1 cellular context compared by ENCODE assay signal in the genomic region with DNA sequence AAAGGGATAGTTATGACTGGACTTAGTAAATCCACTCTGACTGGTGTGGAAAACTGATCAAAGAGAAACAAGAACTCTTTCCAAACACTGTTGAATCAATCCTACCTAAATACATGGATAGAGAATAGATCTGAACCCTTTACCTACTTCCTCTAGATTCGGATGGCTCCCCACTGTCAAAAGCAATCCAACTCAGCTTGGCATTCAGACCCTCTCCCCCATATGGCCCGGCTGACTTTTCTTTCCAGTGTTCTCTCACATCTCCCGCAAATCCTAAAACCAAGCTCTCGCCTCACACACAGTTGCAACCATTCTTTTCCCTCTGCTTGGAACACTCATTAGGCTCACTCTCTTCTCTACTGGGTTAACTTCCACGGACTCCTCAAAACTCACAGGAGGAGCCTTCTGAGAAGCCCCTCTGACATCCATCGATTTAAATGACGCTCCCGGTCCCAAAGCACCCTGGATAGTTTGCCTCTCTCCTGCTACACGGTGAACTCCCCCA.
TF ChIP-seq lines count a peak whose summit lies in the region.

No MANE protein-coding gene starts in this region.

TF ChIP-seq in K562, 482 proteins besides CTCF, POLR2A, EP300 and RAD21 (continued from another document):
- TF ChIP-seq NFIC (IDR thresholded peaks at IDR 0.05) (no peak), RBM15 (IDR thresholded peaks at IDR 0.05; ENCODE audit: insufficient read depth, low read length) (no peak), MEF2A (IDR thresholded peaks at IDR 0.05; ENCODE audit: control insufficient read depth, low read depth, low read length) (no peak), ZNF766 (CRISPR knock-in tag; conservative IDR thresholded peaks at IDR 0.05) (no peak), SP2 (IDR thresholded peaks at IDR 0.05; ENCODE audit: extremely low read depth, low read depth, low read length, poor library complexity, severe bottlenecking) (no peak), HMGN3 (IDR thresholded peaks at IDR 0.05; ENCODE audit: borderline replicate concordance, extremely low read depth, insufficient read length, low read depth, low read length) (no peak), ZNF695 (CRISPR knock-in tag; IDR thresholded peaks at IDR 0.05) (no peak), DMBX1 (CRISPR knock-in tag; IDR thresholded peaks at IDR 0.05; ENCODE audit: borderline replicate concordance) (no peak)
- TF ChIP-seq, protein P1, sequence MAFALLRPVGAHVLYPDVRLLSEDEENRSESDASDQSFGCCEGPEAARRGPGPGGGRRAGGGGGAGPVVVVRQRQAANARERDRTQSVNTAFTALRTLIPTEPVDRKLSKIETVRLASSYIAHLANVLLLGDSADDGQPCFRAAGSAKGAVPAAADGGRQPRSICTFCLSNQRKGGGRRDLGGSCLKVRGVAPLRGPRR (CRISPR knock-in tag; IDR thresholded peaks at IDR 0.05): no peak
- TF ChIP-seq, protein P2, sequence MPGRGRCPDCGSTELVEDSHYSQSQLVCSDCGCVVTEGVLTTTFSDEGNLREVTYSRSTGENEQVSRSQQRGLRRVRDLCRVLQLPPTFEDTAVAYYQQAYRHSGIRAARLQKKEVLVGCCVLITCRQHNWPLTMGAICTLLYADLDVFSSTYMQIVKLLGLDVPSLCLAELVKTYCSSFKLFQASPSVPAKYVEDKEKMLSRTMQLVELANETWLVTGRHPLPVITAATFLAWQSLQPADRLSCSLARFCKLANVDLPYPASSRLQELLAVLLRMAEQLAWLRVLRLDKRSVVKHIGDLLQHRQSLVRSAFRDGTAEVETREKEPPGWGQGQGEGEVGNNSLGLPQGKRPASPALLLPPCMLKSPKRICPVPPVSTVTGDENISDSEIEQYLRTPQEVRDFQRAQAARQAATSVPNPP (IDR thresholded peaks at IDR 0.05; ENCODE audit: borderline replicate concordance, insufficient read depth, insufficient read length): no peak
- TF ChIP-seq, protein P3, sequence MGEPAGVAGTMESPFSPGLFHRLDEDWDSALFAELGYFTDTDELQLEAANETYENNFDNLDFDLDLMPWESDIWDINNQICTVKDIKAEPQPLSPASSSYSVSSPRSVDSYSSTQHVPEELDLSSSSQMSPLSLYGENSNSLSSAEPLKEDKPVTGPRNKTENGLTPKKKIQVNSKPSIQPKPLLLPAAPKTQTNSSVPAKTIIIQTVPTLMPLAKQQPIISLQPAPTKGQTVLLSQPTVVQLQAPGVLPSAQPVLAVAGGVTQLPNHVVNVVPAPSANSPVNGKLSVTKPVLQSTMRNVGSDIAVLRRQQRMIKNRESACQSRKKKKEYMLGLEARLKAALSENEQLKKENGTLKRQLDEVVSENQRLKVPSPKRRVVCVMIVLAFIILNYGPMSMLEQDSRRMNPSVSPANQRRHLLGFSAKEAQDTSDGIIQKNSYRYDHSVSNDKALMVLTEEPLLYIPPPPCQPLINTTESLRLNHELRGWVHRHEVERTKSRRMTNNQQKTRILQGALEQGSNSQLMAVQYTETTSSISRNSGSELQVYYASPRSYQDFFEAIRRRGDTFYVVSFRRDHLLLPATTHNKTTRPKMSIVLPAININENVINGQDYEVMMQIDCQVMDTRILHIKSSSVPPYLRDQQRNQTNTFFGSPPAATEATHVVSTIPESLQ (CRISPR knock-in tag; IDR thresholded peaks at IDR 0.05): no peak
